ENCODE assay signal across 2 cellular contexts in genomic region chr1:44826375-44827196, GRCh38.
A peak's percentile ranks its signal among the peaks of the same experiment; 100 is the strongest.
TF ChIP-seq lines count a peak whose summit lies in the region.

No MANE protein-coding gene starts in this region.

TF ChIP-seq in HEK293, 187 proteins besides CTCF, POLR2A, EP300 and RAD21:
- TF ChIP-seq PATZ1 (tag by site-specific recombination; IDR thresholded peaks at IDR 0.05) (0 out of 2 replicates have a peak, but pooled peaks have one; percentile 29), ZIC2 (tag by site-specific recombination; IDR thresholded peaks at IDR 0.05) (peak; percentile 63), ZNF121 (tag by site-specific recombination; IDR thresholded peaks at IDR 0.05) (no peak), ZNF146 (tag by site-specific recombination; IDR thresholded peaks at IDR 0.05) (no peak), ZFHX2 (tag by site-specific recombination; conservative IDR thresholded peaks at IDR 0.05) (peak; percentile 46; the same call in 1 of the 2 replicates), GLIS1 (tag by site-specific recombination; IDR thresholded peaks at IDR 0.05) (peak; percentile 90), ZSCAN23 (tag by site-specific recombination; IDR thresholded peaks at IDR 0.05) (no peak), EGR2 (tag by site-specific recombination; IDR thresholded peaks at IDR 0.05; ENCODE audit: low read depth) (peak; percentile 62), PRDM1 (tag by site-specific recombination; IDR thresholded peaks at IDR 0.05) (no peak), ZNF76 (tag by site-specific recombination; IDR thresholded peaks at IDR 0.05; ENCODE audit: borderline replicate concordance, low read depth) (no peak), GLIS2 (tag by site-specific recombination; IDR thresholded peaks at IDR 0.05) (0 out of 2 replicates have a peak, but pooled peaks have one; percentile 45)
TF ChIP-seq in HEK293: peak in this region for 6.

TF ChIP-seq in HEK293T, 16 proteins besides CTCF, POLR2A, EP300 and RAD21:
- TF ChIP-seq NFRKB (IDR thresholded peaks at IDR 0.05) (no peak), CTBP1 (IDR thresholded peaks at IDR 0.05; ENCODE audit: borderline replicate concordance) (no peak), HDGF (IDR thresholded peaks at IDR 0.05; ENCODE audit: borderline replicate concordance) (no peak), ARNT (IDR thresholded peaks at IDR 0.05) (no peak), SUZ12 (IDR thresholded peaks at IDR 0.05) (no peak), L3MBTL2 (conservative IDR thresholded peaks at IDR 0.05) (no peak), PKNOX1 (IDR thresholded peaks at IDR 0.05) (no peak), FOXM1 (IDR thresholded peaks at IDR 0.05; ENCODE audit: borderline replicate concordance) (no peak)
